Comparison of ENCODE assay signal across 18 cellular contexts in the genomic region with DNA sequence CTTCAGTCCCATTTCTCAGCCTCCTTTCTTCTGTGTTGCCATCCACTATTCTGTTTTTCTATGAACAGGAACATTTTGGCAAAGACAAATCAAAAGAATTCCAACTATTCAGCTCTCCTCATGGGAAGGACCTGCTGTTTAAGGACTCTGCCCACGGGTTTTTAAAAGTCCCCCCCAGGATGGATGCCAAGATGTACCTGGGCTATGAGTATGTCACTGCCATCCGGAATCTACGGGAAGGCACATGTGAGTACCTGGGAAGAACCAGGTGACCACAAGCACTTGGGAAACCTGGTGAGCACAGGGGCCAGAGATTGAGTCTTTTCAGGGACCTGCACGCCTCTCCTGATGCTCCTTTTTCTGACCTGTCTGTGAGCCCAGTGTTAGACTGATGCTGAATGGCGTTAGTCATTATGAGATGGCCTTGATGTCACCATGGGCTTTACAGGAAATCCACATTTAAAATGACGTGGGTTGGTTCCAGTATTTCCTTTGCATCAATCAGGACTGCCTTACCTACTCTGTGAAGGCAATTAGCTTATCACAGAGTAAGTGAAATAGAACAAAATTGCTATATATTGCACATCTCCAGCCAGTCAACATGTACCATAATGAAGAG. TPM values are rescaled to one million over a fixed set of nuclear protein-coding genes. Genes with fewer than 3 reads are reported as not detected.
DNase-seq lines count a peak whose midpoint lies in the region; ATAC-seq, FAIRE-seq and TF ChIP-seq lines count a peak whose summit lies in the region.
"Had no signal": no experiment of that assay in that cellular context is flagged by ENCODE, and none has a peak within 500 bp of the region (broad histone marks: within the 10 kb centered on the region; RNA-seq: fewer than 3 reads in every experiment).

No MANE protein-coding gene starts in this region.

- H3K27me3 ChIP-seq in HepG2 (ENCODE audit: control insufficient read depth in 1 of 2, insufficient read depth in 2 of 2, low read length in 2 of 2) = no peaks in the 10 kb centered on the region
- no peaks in the 10 kb centered on the region for H3K27me3 ChIP-seq in suprapubic skin

- CTCF ChIA-PET in HepG2 (lab: Yijun Ruan, JAX; ENCODE audit: low intra/inter-chr PET ratio, low total read pairs) = no interaction called here

- intact Hi-C loops in HepG2 (cut with micrococcal nuclease; ENCODE audit: unreplicated experiment) = no loop called here

- 94% methylated on average over 6 of the region's 6 CpGs for WGBS in HepG2 (ENCODE audit: low lambda C conversion rate)
- WGBS in suprapubic skin = 80% methylated on average over 6 of the region's 6 CpGs

- no peak overlapping the region for H3K4me3 Mint-ChIP-seq in activated T-helper 17 cell treated with anti-CD3 and anti-CD28 coated beads, Interleukin-2, amount 50 U/mL, for 72 hours
- H3K4me3 Mint-ChIP-seq: CD4-positive, alpha-beta memory T cell had no signal

- H3K9me3 Mint-ChIP-seq in activated naive CD4-positive, alpha-beta T cell treated with anti-CD3 and anti-CD28 coated beads, Interleukin-2, amount 50 U/mL, for 72 hours = no peaks in the 10 kb centered on the region
- no peaks in the 10 kb centered on the region for H3K9me3 Mint-ChIP-seq in activated T-helper 17 cell treated with anti-CD3 and anti-CD28 coated beads, Interleukin-2, amount 50 U/mL, for 72 hours
- H3K9me3 Mint-ChIP-seq: CD4-positive, alpha-beta memory T cell had no signal

- TF ChIP-seq EP300 in HepG2 (IDR thresholded peaks at IDR 0.05; ENCODE audit: low read depth in 2 of 2, low read length in 2 of 2) (no peak), HepG2 (CRISPR knock-in tag; IDR thresholded peaks at IDR 0.05; ENCODE audit: borderline replicate concordance) (no peak), suprapubic skin (IDR thresholded peaks at IDR 0.05) (no peak)

- no peaks in the 10 kb centered on the region for H3K36me3 Mint-ChIP-seq in activated naive CD4-positive, alpha-beta T cell treated with anti-CD3 and anti-CD28 coated beads, Interleukin-2, amount 50 U/mL, for 72 hours
- no peaks in the 10 kb centered on the region for H3K36me3 Mint-ChIP-seq in activated T-helper 17 cell treated with anti-CD3 and anti-CD28 coated beads, Interleukin-2, amount 50 U/mL, for 72 hours (ENCODE audit: low read depth)
- H3K36me3 Mint-ChIP-seq: CD4-positive, alpha-beta memory T cell had no signal

- H3K27me3 Mint-ChIP-seq in activated T-helper 17 cell treated with anti-CD3 and anti-CD28 coated beads, Interleukin-2, amount 50 U/mL, for 72 hours = peaks cover 8% of the 10 kb centered on the region

- no TSS peak for BruUV-seq in HepG2 (replicated peaks; lab: Mats Ljungman, UMichigan)

- no peak for DNase-seq in activated naive CD4-positive, alpha-beta T cell treated with anti-CD3 and anti-CD28 coated beads, Interleukin-2, amount 50 U/mL, for 72 hours (ENCODE audit: low spot score in 2 of 2)
- no peak for DNase-seq in activated naive CD4-positive, alpha-beta T cell treated with Interleukin-2 at 50 U/mL for 16 hours
- no peak for DNase-seq in HepG2 (ENCODE audit: low spot score)
- no peak for DNase-seq in AG08395 (ENCODE audit: low spot score)
- DNase-seq in suprapubic skin (ENCODE audit: low spot score in 2 of 2) = no peak
- DNase-seq: BE2C; CD4-positive, alpha-beta memory T cell; DMS79; GOT3 had no signal

- peaks cover 58 to 93% of the 10 kb centered on the region in 2 experiments for H3K36me3 ChIP-seq in HepG2 (replicated peaks in 1 of 2; ENCODE audit: control insufficient read depth in 1 of 2, insufficient read depth in 2 of 2, low read length in 2 of 2)
- no peaks in the 10 kb centered on the region for H3K36me3 ChIP-seq in suprapubic skin
- H3K36me3 ChIP-seq: BE2C, HAP-1 had no signal

- in situ Hi-C loops in HepG2 (cut with HindIII; ENCODE audit: extremely low pct_ligation_motif_present, low pct_unique_long_range_greater_than_20kb) = no loop called here

- H3K27ac Mint-ChIP-seq in activated naive CD4-positive, alpha-beta T cell treated with anti-CD3 and anti-CD28 coated beads, Interleukin-2, amount 50 U/mL, for 72 hours = no peak overlapping the region
- H3K27ac Mint-ChIP-seq in activated T-helper 17 cell treated with anti-CD3 and anti-CD28 coated beads, Interleukin-2, amount 50 U/mL, for 72 hours = no peak overlapping the region
- H3K27ac Mint-ChIP-seq: CD4-positive, alpha-beta memory T cell had no signal

- H3K27ac ChIP-seq in HepG2 (ENCODE audit: extremely low read length, insufficient read depth, low read length) = no peak overlapping the region
- H3K27ac ChIP-seq in suprapubic skin = no peak overlapping the region
- H3K27ac ChIP-seq: C4-2B had no signal

- H3K4me1 ChIP-seq in HepG2 (ENCODE audit: insufficient read depth, low read length) (peaks cover 41% of the 10 kb centered on the region), suprapubic skin (peaks cover 39% of the 10 kb centered on the region)
- H3K4me1 ChIP-seq: BE2C, HAP-1 had no signal

- no peak overlapping the region for H3K9ac ChIP-seq in HepG2 (ENCODE audit: insufficient read depth, low read depth, low read length)

- peak; percentile 28 to 70 for ATAC-seq in activated naive CD4-positive, alpha-beta T cell treated with anti-CD3 and anti-CD28 coated beads, Interleukin-2, amount 50 U/mL, for 72 hours
- ATAC-seq in activated T-helper 17 cell treated with anti-CD3 and anti-CD28 coated beads, Interleukin-2, amount 50 U/mL, for 72 hours (replicated peaks) = peak; percentile 52
- ATAC-seq in HepG2 (no peak), GM19395 (IDR thresholded peaks at IDR 0.05; ENCODE audit: unreplicated experiment) (no peak)
- ATAC-seq: GM12878 had no signal

- TF ChIP-seq CTCF in HepG2 (CRISPR knock-in tag; IDR thresholded peaks at IDR 0.05) (no peak), suprapubic skin (IDR thresholded peaks at IDR 0.05) (no peak)

- no peaks in the 10 kb centered on the region for H3K4me1 Mint-ChIP-seq in activated T-helper 17 cell treated with anti-CD3 and anti-CD28 coated beads, Interleukin-2, amount 50 U/mL, for 72 hours
- H3K4me1 Mint-ChIP-seq: CD4-positive, alpha-beta memory T cell had no signal

- peaks cover 66% of the 10 kb centered on the region for H4K20me1 ChIP-seq in HepG2 (ENCODE audit: insufficient read depth, low read length)

- TF ChIP-seq POLR2A in HepG2 (IDR thresholded peaks at IDR 0.05; ENCODE audit: insufficient read depth in 1 of 2, low read depth in 2 of 2, low read length in 2 of 2) (peak; percentile 6 to 28; a peak in 2 of 4 replicates), suprapubic skin (IDR thresholded peaks at IDR 0.05) (no peak)

- no peak overlapping the region for H3K4me3 ChIP-seq in HepG2 (replicated peaks in 1 of 3; ENCODE audit: insufficient read depth in 1 of 3, low read depth in 2 of 3, low read length in 3 of 3)
- no peak overlapping the region for H3K4me3 ChIP-seq in suprapubic skin
- H3K4me3 ChIP-seq: GM12878, HAP-1 had no signal

- H2AFZ ChIP-seq in HepG2 (ENCODE audit: low read length) = no peak overlapping the region

- no peak for TF ChIP-seq RAD21 in HepG2 (CRISPR knock-in tag; IDR thresholded peaks at IDR 0.05)

- FAIRE-seq in HepG2 (lab: Jason Lieb, UNC) = no peak
- FAIRE-seq: A204.1, GM12878, GM18507, HTR-8/SVneo had no signal

- no peak overlapping the region for H3K4me2 ChIP-seq in HepG2 (ENCODE audit: low read depth, low read length)

- H3K9me3 ChIP-seq in HepG2 (ENCODE audit: low read length) = no peaks in the 10 kb centered on the region
- no peaks in the 10 kb centered on the region for H3K9me3 ChIP-seq in suprapubic skin
- H3K9me3 ChIP-seq: BE2C, HAP-1 had no signal

- POLR2A ChIA-PET in HepG2 (lab: Yijun Ruan, JAX) = interaction anchor here (1.0 to 2.4 kb wide), 3 partner anchors 12 to 15 kb away, joined by 3 to 9 read pairs (median 7); a partner anchor contains a TSS

- H3K79me2 ChIP-seq in HepG2 (ENCODE audit: insufficient read depth, low read length) = peaks cover 6% of the 10 kb centered on the region

RNA-seq across cellular contexts. Expression of a gene that starts 11.6 kb away (rescaled TPM):
- under 1 TPM; 0.47 to 0.93 TPM for total RNA-seq in activated naive CD4-positive, alpha-beta T cell treated with anti-CD3 and anti-CD28 coated beads, Interleukin-2, amount 50 U/mL, for 72 hours
- total RNA-seq in activated T-helper 17 cell treated with anti-CD3 and anti-CD28 coated beads, Interleukin-2, amount 50 U/mL, for 72 hours = 1 to 10 TPM in 1 of 2 donors, under 1 TPM in 1; 0.50 to 1.9 TPM
- total RNA-seq in HepG2 (2016; rRNA removed; fragmentation: Illumina TruSeq; extraction: Trizol) (4,983 and 10,074 TPM in 2 replicates), suprapubic skin (10 to 100 TPM in 2 of 4 donors, 1 to 10 TPM in 2; 4.8 to 16.5 (median 8.7) TPM)
- total RNA-seq in HepG2 (2016; cell fraction: cytosol; rRNA removed; fragmentation: Illumina TruSeq; extraction: Trizol; ENCODE audit: low read depth) = 443 and 484 TPM in 2 replicates
- 4,851 and 10,104 TPM in 2 replicates for total RNA-seq in HepG2 (2016; cell fraction: insoluble cytoplasmic fraction; rRNA removed; fragmentation: Illumina TruSeq; extraction: Trizol)
- 957 and 1,048 TPM in 2 replicates for total RNA-seq in HepG2 (2016; cell fraction: membrane; rRNA removed; fragmentation: Illumina TruSeq; extraction: Trizol)
- 7,106 and 8,454 TPM in 2 replicates for total RNA-seq in HepG2 (2016; cell fraction: nucleus; rRNA removed; fragmentation: Illumina TruSeq; extraction: Trizol)
- 11,821 and 17,414 TPM in 2 replicates for polyA plus RNA-seq in HepG2 (2011; rRNA removed)
- 11,091 and 16,564 TPM in 2 replicates for polyA plus RNA-seq in HepG2 (2011; cell fraction: cytosol; rRNA removed)
- 7,213 and 10,181 TPM in 2 replicates for polyA plus RNA-seq in HepG2 (2011; cell fraction: nucleus; rRNA removed)
- 17,461 and 22,113 TPM in 2 replicates for polyA plus RNA-seq in HepG2 (2012)
- 537 and 560 TPM in 2 replicates for polyA plus RNA-seq in HepG2 (2016; cell fraction: cytosol; fragmentation: Illumina TruSeq; extraction: Trizol; ENCODE audit: low read depth)
- polyA plus RNA-seq in HepG2 (2016; cell fraction: insoluble cytoplasmic fraction; fragmentation: Illumina TruSeq; extraction: Trizol; ENCODE audit: low read depth) = 3,671 and 3,676 TPM in 2 replicates
- polyA plus RNA-seq in HepG2 (2016; cell fraction: membrane; fragmentation: Illumina TruSeq; extraction: Trizol; ENCODE audit: low read depth) = 614 and 667 TPM in 2 replicates
- 7,882 and 8,251 TPM in 2 replicates for polyA plus RNA-seq in HepG2 (2016; cell fraction: nucleus; fragmentation: Illumina TruSeq; extraction: Trizol; ENCODE audit: insufficient read depth, low read depth)
- polyA minus RNA-seq in HepG2 (2011; rRNA and poly(A)+ RNA removed; ENCODE audit: low replicate concordance) = 3.7 and 10,022 TPM in 2 replicates
- polyA minus RNA-seq in HepG2 (2011; cell fraction: cytosol; rRNA and poly(A)+ RNA removed) = 4,700 and 8,142 TPM in 2 replicates
- polyA minus RNA-seq in HepG2 (2011; cell fraction: nucleus; rRNA and poly(A)+ RNA removed) = 3,076 and 4,905 TPM in 2 replicates
- total RNA-seq: G401 had no signal
- polyA plus RNA-seq: CD4-positive, alpha-beta memory T cell had no signal

RNA-seq across cellular contexts. Expression of a gene that starts 47.8 kb away (rescaled TPM):
- 10 to 100 TPM; 30.6 to 50.1 TPM for total RNA-seq in activated naive CD4-positive, alpha-beta T cell treated with anti-CD3 and anti-CD28 coated beads, Interleukin-2, amount 50 U/mL, for 72 hours
- 10 to 100 TPM; 26.2 to 80.6 TPM for total RNA-seq in activated T-helper 17 cell treated with anti-CD3 and anti-CD28 coated beads, Interleukin-2, amount 50 U/mL, for 72 hours
- total RNA-seq in HepG2 (2016; rRNA removed; fragmentation: Illumina TruSeq; extraction: Trizol) (60.7 and 111 TPM in 2 replicates), suprapubic skin (10 to 100 TPM; 21.1 to 36.5 (median 23.8) TPM)
- total RNA-seq in HepG2 (2016; cell fraction: cytosol; rRNA removed; fragmentation: Illumina TruSeq; extraction: Trizol; ENCODE audit: low read depth) = 13.8 TPM in 2 replicates
- total RNA-seq in HepG2 (2016; cell fraction: insoluble cytoplasmic fraction; rRNA removed; fragmentation: Illumina TruSeq; extraction: Trizol) = 69.0 and 109 TPM in 2 replicates
- 24.3 and 25.9 TPM in 2 replicates for total RNA-seq in HepG2 (2016; cell fraction: membrane; rRNA removed; fragmentation: Illumina TruSeq; extraction: Trizol)
- total RNA-seq in HepG2 (2016; cell fraction: nucleus; rRNA removed; fragmentation: Illumina TruSeq; extraction: Trizol) = 90.1 and 90.9 TPM in 2 replicates
- 41.0 and 41.5 TPM in 2 replicates for polyA plus RNA-seq in HepG2 (2011; rRNA removed)
- 39.0 and 39.5 TPM in 2 replicates for polyA plus RNA-seq in HepG2 (2011; cell fraction: cytosol; rRNA removed)
- 22.7 and 31.2 TPM in 2 replicates for polyA plus RNA-seq in HepG2 (2011; cell fraction: nucleus; rRNA removed)
- 41.6 and 50.2 TPM in 2 replicates for polyA plus RNA-seq in HepG2 (2012)
- 13.4 and 13.9 TPM in 2 replicates for polyA plus RNA-seq in HepG2 (2016; cell fraction: cytosol; fragmentation: Illumina TruSeq; extraction: Trizol; ENCODE audit: low read depth)
- 53.6 and 54.8 TPM in 2 replicates for polyA plus RNA-seq in HepG2 (2016; cell fraction: insoluble cytoplasmic fraction; fragmentation: Illumina TruSeq; extraction: Trizol; ENCODE audit: low read depth)
- polyA plus RNA-seq in HepG2 (2016; cell fraction: membrane; fragmentation: Illumina TruSeq; extraction: Trizol; ENCODE audit: low read depth) = 13.7 and 13.9 TPM in 2 replicates
- 105 and 106 TPM in 2 replicates for polyA plus RNA-seq in HepG2 (2016; cell fraction: nucleus; fragmentation: Illumina TruSeq; extraction: Trizol; ENCODE audit: insufficient read depth, low read depth)
- polyA minus RNA-seq in HepG2 (2011; rRNA and poly(A)+ RNA removed; ENCODE audit: low replicate concordance) = 50.3 and 91.3 TPM in 2 replicates
- polyA minus RNA-seq in HepG2 (2011; cell fraction: cytosol; rRNA and poly(A)+ RNA removed) = 52.6 and 69.3 TPM in 2 replicates
- 42.2 and 44.8 TPM in 2 replicates for polyA minus RNA-seq in HepG2 (2011; cell fraction: nucleus; rRNA and poly(A)+ RNA removed)

Comparison
In these comparisons a context has a peak if more than half of its experiments do, and no peak if none do; other contexts are left out.
1. ATAC-seq: peak in activated naive CD4-positive, alpha-beta T cell treated with anti-CD3 and anti-CD28 coated beads, Interleukin-2, amount 50 U/mL, for 72 hours (2 of 2) and activated T-helper 17 cell treated with anti-CD3 and anti-CD28 coated beads, Interleukin-2, amount 50 U/mL, for 72 hours (single experiment); none in HepG2 (single experiment) and GM19395 (single experiment).
2. POLR2A ChIP-seq: peak in HepG2 (2 of 2); none in suprapubic skin (0 of 2).
3. RNA of a gene that starts 11.6 kb away (total RNA-seq): 443 to 10,104 TPM in HepG2; 4.8 to 16.5 TPM in suprapubic skin, 0.50 to 1.9 TPM in activated T-helper 17 cell treated with anti-CD3 and anti-CD28 coated beads, Interleukin-2, amount 50 U/mL, for 72 hours and 0.47 to 0.93 TPM in activated naive CD4-positive, alpha-beta T cell treated with anti-CD3 and anti-CD28 coated beads, Interleukin-2, amount 50 U/mL, for 72 hours; every median in the first group is over 10 times any median in the second.